ENCODE assay signal across 8 cellular contexts in genomic region chr1:97137862-97138514, GRCh38.
A peak's percentile ranks its signal among the peaks of the same experiment; 100 is the strongest.
DNase-seq lines count a peak whose midpoint lies in the region; ATAC-seq, FAIRE-seq and TF ChIP-seq lines count a peak whose summit lies in the region.

No MANE protein-coding gene starts in this region.

- H3K27me3 Mint-ChIP-seq in activated T-cell treated with anti-CD3 and anti-CD28 coated beads, Interleukin-2, amount 50 U/mL, for 72 hours (ENCODE audit: low read depth), result no peaks in the 10 kb centered on the region
- H3K27me3 Mint-ChIP-seq in activated T-cell treated with anti-CD3 and anti-CD28 coated beads, Interleukin-2, amount 50 U/mL, for 24 hours, result no peaks in the 10 kb centered on the region

- H3K36me3 Mint-ChIP-seq in activated T-cell treated with anti-CD3 and anti-CD28 coated beads, Interleukin-2, amount 50 U/mL, for 72 hours (ENCODE audit: insufficient read depth in 2 of 2), result no peaks in the 10 kb centered on the region
- H3K36me3 Mint-ChIP-seq in activated T-cell treated with anti-CD3 and anti-CD28 coated beads, Interleukin-2, amount 50 U/mL, for 24 hours (ENCODE audit: low read depth), result no peaks in the 10 kb centered on the region

- peak overlapping the region; percentile 50 for H3K27ac ChIP-seq in temporal lobe (ENCODE audit: low read depth, low read length)

- peak overlapping the region in 1 of 2 donors; percentile 16 for H3K4me3 Mint-ChIP-seq in activated T-cell treated with anti-CD3 and anti-CD28 coated beads, Interleukin-2, amount 50 U/mL, for 72 hours
- no peak overlapping the region for H3K4me3 Mint-ChIP-seq in activated T-cell treated with anti-CD3 and anti-CD28 coated beads, Interleukin-2, amount 50 U/mL, for 24 hours

- H3K27ac Mint-ChIP-seq in activated T-cell treated with anti-CD3 and anti-CD28 coated beads, Interleukin-2, amount 50 U/mL, for 72 hours, result peak overlapping the region; percentile 68
- H3K27ac Mint-ChIP-seq in activated T-cell treated with anti-CD3 and anti-CD28 coated beads, Interleukin-2, amount 50 U/mL, for 24 hours, result no peak overlapping the region

- no peak for FAIRE-seq in bronchial epithelial cell (lab: Jason Lieb, UNC)

- peak; percentile 68 to 72 for ATAC-seq in activated T-cell treated with anti-CD3 and anti-CD28 coated beads, Interleukin-2, amount 50 U/mL, for 72 hours (replicated peaks in 1 of 2)
- ATAC-seq in GM21786 (IDR thresholded peaks at IDR 0.05; ENCODE audit: unreplicated experiment), result peak; percentile 98

- DNase-seq in activated T-cell treated with anti-CD3 and anti-CD28 coated beads, Interleukin-2, amount 50 U/mL, for 72 hours, result peak; percentile 2 to 3
- no peak for DNase-seq in activated T-cell treated with anti-CD3 and anti-CD28 coated beads, Interleukin-2, amount 50 U/mL, for 24 hours
- DNase-seq in HuH-7.5 (ENCODE audit: low spot score), result peak; percentile 10
- peak; percentile 74 for DNase-seq in NOMO-1 treated with DMSO at 0.1 percent for 48 hours (lab: John Stamatoyannopoulos, UW; ENCODE audit: unreplicated experiment)
- peak; percentile 66 for DNase-seq in bronchial epithelial cell (ENCODE audit: low read depth)
- DNase-seq in kidney glomerular epithelial cell (lab: John Stamatoyannopoulos, UW), result peak; percentile 80

- no peaks in the 10 kb centered on the region for H3K27me3 ChIP-seq in bronchial epithelial cell (ENCODE audit: control insufficient read depth, insufficient read depth, low read length)

- peak; percentile 65 for TF ChIP-seq CTCF in bronchial epithelial cell (IDR thresholded peaks at IDR 0.05; ENCODE audit: insufficient read depth, low read length, severe bottlenecking)

- no peak overlapping the region for H3K4me3 ChIP-seq in bronchial epithelial cell (ENCODE audit: low read depth, low read length)

- H3K9me3 Mint-ChIP-seq in activated T-cell treated with anti-CD3 and anti-CD28 coated beads, Interleukin-2, amount 50 U/mL, for 72 hours, result no peaks in the 10 kb centered on the region
- H3K9me3 Mint-ChIP-seq in activated T-cell treated with anti-CD3 and anti-CD28 coated beads, Interleukin-2, amount 50 U/mL, for 24 hours, result no peaks in the 10 kb centered on the region

- H3K4me1 Mint-ChIP-seq in activated T-cell treated with anti-CD3 and anti-CD28 coated beads, Interleukin-2, amount 50 U/mL, for 72 hours (ENCODE audit: low read depth), result no peaks in the 10 kb centered on the region
- peaks cover 3% of the 10 kb centered on the region for H3K4me1 Mint-ChIP-seq in activated T-cell treated with anti-CD3 and anti-CD28 coated beads, Interleukin-2, amount 50 U/mL, for 24 hours (ENCODE audit: low read depth)

- H3K36me3 ChIP-seq in bronchial epithelial cell (ENCODE audit: control insufficient read depth, insufficient read depth, low read length), result no peaks in the 10 kb centered on the region
